In the genomic region with DNA sequence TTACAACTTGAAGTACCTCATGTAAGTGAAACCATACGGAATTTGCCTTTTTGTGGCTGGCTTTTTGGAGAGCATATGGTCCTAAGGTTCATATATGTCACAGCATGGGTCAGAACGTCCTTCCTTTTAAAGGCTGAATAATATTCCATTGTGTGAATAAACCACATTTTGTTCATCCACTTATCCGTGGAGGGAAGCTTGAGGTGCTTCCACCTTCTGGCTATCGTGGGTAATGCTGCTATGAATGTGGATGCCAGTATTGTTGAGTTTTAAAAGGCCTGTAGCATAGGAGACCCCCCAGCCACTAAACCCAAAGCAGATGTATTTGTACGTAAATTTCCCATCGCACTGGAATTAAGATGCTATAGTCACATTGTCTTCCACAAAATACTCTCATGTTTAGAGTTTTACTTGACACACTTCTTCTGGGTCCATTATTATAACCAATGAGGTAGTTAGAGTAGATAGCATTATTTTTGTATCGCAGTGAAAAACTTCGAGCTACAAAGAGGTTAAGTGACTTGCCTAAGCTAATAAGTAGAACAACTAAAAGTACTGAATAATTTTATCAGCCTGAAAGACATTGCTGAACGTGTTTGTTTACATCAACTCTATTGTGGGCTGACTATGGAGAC, we compare ENCODE assay signal across 8 cellular contexts.
A peak's percentile ranks its signal among the peaks of the same experiment; 100 is the strongest.
DNase-seq lines count a peak whose midpoint lies in the region; ATAC-seq, FAIRE-seq and TF ChIP-seq lines count a peak whose summit lies in the region.

No MANE protein-coding gene starts in this region.

- no peaks in the 10 kb centered on the region; the same call in none of the 2 replicates for H3K4me1 ChIP-seq in Caco-2

- H3K4me3 Mint-ChIP-seq in Caco-2 (ENCODE audit: unreplicated experiment) = no peak overlapping the region
- no peak overlapping the region for H3K4me3 Mint-ChIP-seq in mesothelial cell of epicardium

- FAIRE-seq in bronchial epithelial cell (lab: Jason Lieb, UNC) = no peak

- intact Hi-C loops in Caco-2 (cut with micrococcal nuclease; ENCODE audit: unreplicated experiment) = no loop called here

- POLR2A ChIA-PET in Caco-2 (lab: Charles Lee) = no interaction called here

- H3K27ac Mint-ChIP-seq in Caco-2 (ENCODE audit: unreplicated experiment) (no peak overlapping the region), mesothelial cell of epicardium (no peak overlapping the region)

- H3K9me3 Mint-ChIP-seq in Caco-2 (ENCODE audit: unreplicated experiment) (no peaks in the 10 kb centered on the region), mesothelial cell of epicardium (peaks cover 24% of the 10 kb centered on the region)

- H3K4me3 ChIP-seq in Caco-2 (ENCODE audit: low read depth, low read length) = no peak overlapping the region
- H3K4me3 ChIP-seq in bronchial epithelial cell (ENCODE audit: low read depth, low read length) = no peak overlapping the region

- H3K27me3 Mint-ChIP-seq in Caco-2 (ENCODE audit: insufficient read depth, unreplicated experiment) = no peaks in the 10 kb centered on the region
- H3K27me3 Mint-ChIP-seq in mesothelial cell of epicardium (ENCODE audit: low read depth) = no peaks in the 10 kb centered on the region

- ATAC-seq in HG03097 (IDR thresholded peaks at IDR 0.05; ENCODE audit: low FRiP score, unreplicated experiment) (no peak), HG03045 (IDR thresholded peaks at IDR 0.05; ENCODE audit: unreplicated experiment) (no peak), GM21390 (IDR thresholded peaks at IDR 0.05; ENCODE audit: unreplicated experiment) (no peak)

- no peaks in the 10 kb centered on the region for H3K9me3 ChIP-seq in Caco-2

- H3K36me3 ChIP-seq in Caco-2 (ENCODE audit: control insufficient read depth, insufficient read depth, low read length) = no peaks in the 10 kb centered on the region
- no peaks in the 10 kb centered on the region for H3K36me3 ChIP-seq in bronchial epithelial cell (ENCODE audit: control insufficient read depth, insufficient read depth, low read length)

- H3K36me3 Mint-ChIP-seq in Caco-2 (ENCODE audit: insufficient read depth, unreplicated experiment) = peaks cover 6% of the 10 kb centered on the region
- no peaks in the 10 kb centered on the region for H3K36me3 Mint-ChIP-seq in mesothelial cell of epicardium

- TF ChIP-seq CTCF in Caco-2 (IDR thresholded peaks at IDR 0.05; ENCODE audit: insufficient read depth in 1 of 2, low read depth in 1 of 2, low read length in 1 of 2, severe bottlenecking in 1 of 2, unreplicated experiment in 1 of 2) (peak; percentile 30 to 51), bronchial epithelial cell (IDR thresholded peaks at IDR 0.05; ENCODE audit: insufficient read depth, low read length, severe bottlenecking) (peak; percentile 55), mesothelial cell of epicardium (IDR thresholded peaks at IDR 0.05; ENCODE audit: unreplicated experiment) (peak; percentile 36)

- no TSS peak for BruUV-seq in Caco-2 (replicated peaks; lab: Mats Ljungman, UMichigan)

- DNase-seq in Caco-2 (peak in 1 of 2 experiments; percentile 29), HuH-7 (ENCODE audit: low spot score) (peak; percentile 14), bronchial epithelial cell (ENCODE audit: low read depth) (peak; percentile 40), mesothelial cell of epicardium (ENCODE audit: low spot score in 2 of 2, unreplicated experiment in 2 of 2) (no peak), HPDE6-E6E7 (ENCODE audit: extremely low spot score) (no peak)

- CTCF ChIA-PET in Caco-2 (lab: Charles Lee) = interaction anchor here (0.6 kb wide), 2 partner anchors 484 to 858 kb away, joined by 3 read pairs; no protein-coding TSS in a partner anchor

- H3K4me1 Mint-ChIP-seq in Caco-2 (ENCODE audit: low read depth, unreplicated experiment) (peaks cover 8% of the 10 kb centered on the region), mesothelial cell of epicardium (peaks cover 3% of the 10 kb centered on the region)

- H3K27me3 ChIP-seq in Caco-2 (replicated peaks; ENCODE audit: control insufficient read depth, insufficient read depth, low read length) (no peaks in the 10 kb centered on the region), bronchial epithelial cell (ENCODE audit: control insufficient read depth, insufficient read depth, low read length) (no peaks in the 10 kb centered on the region)

Comparison
In these comparisons a context has a peak if more than half of its experiments do, and no peak if none do; other contexts are left out.
1. DNase-seq: peak in HuH-7 (single experiment) and bronchial epithelial cell (single experiment); none in mesothelial cell of epicardium (0 of 2) and HPDE6-E6E7 (single experiment).
2. Peak in every context shown above with its lines, with median percentiles within 50 percentile points of each other: CTCF ChIP-seq.